ENCODE assay signal across 1 cellular context in genomic region chr17:9023389-9024210, GRCh38.
TF ChIP-seq lines count a peak whose summit lies in the region.

No MANE protein-coding gene starts in this region.

TF ChIP-seq in A549, 52 proteins besides CTCF, POLR2A, EP300 and RAD21 (continued from another document):
- no peak for TF ChIP-seq HMGXB4 (CRISPR knock-in tag; IDR thresholded peaks at IDR 0.05; ENCODE audit: borderline replicate concordance)
- no peak for TF ChIP-seq TP53 (CRISPR knock-in tag; IDR thresholded peaks at IDR 0.05)
- no peak for TF ChIP-seq MAZ (IDR thresholded peaks at IDR 0.05; ENCODE audit: borderline replicate concordance, low read depth, low read length)
- TF ChIP-seq ESRRA (IDR thresholded peaks at IDR 0.05; ENCODE audit: borderline replicate concordance, low read length), result no peak
- TF ChIP-seq EHF (CRISPR knock-in tag; IDR thresholded peaks at IDR 0.05), result no peak
- no peak for TF ChIP-seq E2F6 (IDR thresholded peaks at IDR 0.05; ENCODE audit: borderline replicate concordance, low read depth)
- no peak for TF ChIP-seq SMC3 (IDR thresholded peaks at IDR 0.05)
